In the genomic region with DNA sequence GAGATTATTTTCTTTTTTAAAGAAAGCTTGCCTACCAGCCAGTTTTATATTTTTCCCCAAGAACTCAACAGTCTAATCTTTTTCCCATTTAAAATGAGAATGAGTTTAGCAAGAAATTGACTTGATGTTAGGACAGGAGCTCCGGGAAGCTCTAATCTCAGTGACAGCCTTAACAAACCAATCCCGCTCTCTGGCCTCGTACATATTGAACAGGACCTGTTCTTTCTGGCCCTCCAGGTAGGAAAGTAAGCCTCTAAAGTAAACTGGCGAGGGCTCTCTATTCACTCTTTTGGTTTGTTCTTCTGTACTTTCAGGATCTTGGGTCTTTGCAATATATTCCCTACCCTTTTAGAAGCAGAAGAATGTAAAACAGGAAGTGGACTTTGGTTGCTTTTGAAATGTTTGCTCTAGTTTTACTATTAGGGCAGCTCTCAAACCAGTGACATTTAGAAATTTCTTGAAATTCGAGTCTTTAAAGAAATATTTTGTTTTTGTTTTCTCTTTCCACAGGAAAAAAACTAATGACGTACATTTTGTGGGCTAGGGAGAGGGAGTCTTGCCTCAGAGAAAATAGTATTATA, we compare ENCODE assay signal across 29 cellular contexts. TPM values are rescaled to one million over a fixed set of nuclear protein-coding genes. Genes with fewer than 3 reads are reported as not detected.
"Had no signal": no experiment of that assay in that cellular context is flagged by ENCODE, and none has a peak within 500 bp of the region (broad histone marks: within the 10 kb centered on the region; RNA-seq: fewer than 3 reads in every experiment).

No MANE protein-coding gene starts in this region.

- H3K4me1 ChIP-seq: parathyroid adenoma, psoas muscle, stomach, tibial nerve, upper lobe of left lung, vagina had no signal

- H3K9me3 ChIP-seq: ovary, psoas muscle, stomach, thoracic aorta, thyroid gland, tibial nerve, upper lobe of left lung, vagina had no signal

- H3K36me3 Mint-ChIP-seq: naive thymus-derived CD8-positive, alpha-beta T cell; natural killer cell treated with Interleukin-12 subunit alpha and Interleukin-12 subunit beta and Interleukin-15 and Interleukin-18, amount 100 ng/mL, for 72 hours; stimulated activated effector memory CD8-positive, alpha-beta T cell treated with anti-CD3 and anti-CD28 coated beads, Interleukin-12 subunit alpha, Interleukin-12 subunit beta, amount 100 ng/mL, for 72 hours; stimulated activated naive B cell treated with anti-CD40 and anti-IgM and Interleukin-4, amounts not matched to agents 10 μg/mL and 1 μg/mL and 100 μg/mL, for 72 hours had no signal

- H2AFZ ChIP-seq: parathyroid adenoma had no signal

- H3K4me3 ChIP-seq: ovary, psoas muscle, skin epidermis, stomach, thoracic aorta, thyroid gland, tibial nerve, upper lobe of left lung, vagina had no signal

- DNase-seq: naive thymus-derived CD8-positive, alpha-beta T cell; nephron progenitor cell; occipital lobe; ovary; posterior cingulate gyrus; psoas muscle; right cardiac atrium; stimulated activated CD4-positive, alpha-beta T cell treated with anti-CD3 and anti-CD28 coated beads, Interleukin-15, amount 100 ng/mL, for 24 hours; stimulated activated CD4-positive, alpha-beta T cell treated with anti-CD3 and anti-CD28 coated beads, Interleukin-2, amount 100 ng/mL, for 24 hours; stimulated activated CD4-positive, alpha-beta T cell treated with anti-CD3 and anti-CD28 coated beads, Interleukin-2, amount 100 ng/mL, for 48 hours; stimulated activated CD4-positive, alpha-beta T cell treated with anti-CD3 and anti-CD28 coated beads, Interleukin-4, amount 100 ng/mL, for 24 hours; stimulated activated naive B cell treated with anti-CD40 and anti-IgM and Interleukin-4, amounts not matched to agents 10 μg/mL and 1 μg/mL and 100 μg/mL, for 72 hours; stimulated activated naive CD4-positive, alpha-beta T cell treated with Interleukin-2 at 50 U/mL for 16 hours; stomach; thyroid gland; trophoblast cell; upper lobe of left lung had no signal

- H3K9ac ChIP-seq: parathyroid adenoma had no signal

- H3K27ac ChIP-seq: ovary, parathyroid adenoma, psoas muscle, skin epidermis, stomach, thoracic aorta, thyroid gland, tibial nerve, upper lobe of left lung, vagina had no signal

- H3K27me3 ChIP-seq: ovary, stomach, thyroid gland, tibial nerve, upper lobe of left lung, vagina had no signal

- H3K36me3 ChIP-seq: ovary, stomach, thoracic aorta, thyroid gland, tibial nerve, upper lobe of left lung, vagina had no signal

- H3K4me1 Mint-ChIP-seq: naive thymus-derived CD8-positive, alpha-beta T cell; nephron progenitor cell; neural crest cell; stimulated activated effector memory CD8-positive, alpha-beta T cell treated with anti-CD3 and anti-CD28 coated beads, Interleukin-12 subunit alpha, Interleukin-12 subunit beta, amount 100 ng/mL, for 72 hours; stimulated activated naive B cell treated with anti-CD40 and anti-IgM and Interleukin-4, amounts not matched to agents 10 μg/mL and 1 μg/mL and 100 μg/mL, for 72 hours had no signal

- H3K4me3 Mint-ChIP-seq: naive thymus-derived CD8-positive, alpha-beta T cell; natural killer cell treated with Interleukin-12 subunit alpha and Interleukin-12 subunit beta and Interleukin-15 and Interleukin-18, amount 100 ng/mL, for 72 hours; nephron progenitor cell; neural crest cell; stimulated activated effector memory CD8-positive, alpha-beta T cell treated with anti-CD3 and anti-CD28 coated beads, Interleukin-12 subunit alpha, Interleukin-12 subunit beta, amount 100 ng/mL, for 72 hours; stimulated activated naive B cell treated with anti-CD40 and anti-IgM and Interleukin-4, amounts not matched to agents 10 μg/mL and 1 μg/mL and 100 μg/mL, for 72 hours; stimulated activated naive CD8-positive, alpha-beta T cell treated with anti-CD3 and anti-CD28 coated beads, Interleukin-15, Interleukin-2, amounts not matched to agents 100 ng/mL and 50 ng/mL, for 24 hours had no signal

- H3K27me3 Mint-ChIP-seq: natural killer cell treated with Interleukin-12 subunit alpha and Interleukin-12 subunit beta and Interleukin-15 and Interleukin-18, amount 100 ng/mL, for 72 hours; stimulated activated naive B cell treated with anti-CD40 and anti-IgM and Interleukin-4, amounts not matched to agents 10 μg/mL and 1 μg/mL and 100 μg/mL, for 72 hours had no signal

- FAIRE-seq: urothelium cell line had no signal

- ATAC-seq: naive thymus-derived CD8-positive, alpha-beta T cell; natural killer cell treated with Interleukin-12 subunit alpha and Interleukin-12 subunit beta and Interleukin-15 and Interleukin-18, amount 100 ng/mL, for 72 hours; psoas muscle; right cardiac atrium; sciatic nerve; stimulated activated effector memory CD8-positive, alpha-beta T cell treated with anti-CD3 and anti-CD28 coated beads, Interleukin-12 subunit alpha, Interleukin-12 subunit beta, amount 100 ng/mL, for 72 hours; stimulated activated naive B cell treated with anti-CD40 and anti-IgM and Interleukin-4, amounts not matched to agents 10 μg/mL and 1 μg/mL and 100 μg/mL, for 72 hours had no signal

- H3K27ac Mint-ChIP-seq: naive thymus-derived CD8-positive, alpha-beta T cell; natural killer cell treated with Interleukin-12 subunit alpha and Interleukin-12 subunit beta and Interleukin-15 and Interleukin-18, amount 100 ng/mL, for 72 hours; nephron progenitor cell; progenitor cell of endocrine pancreas; stimulated activated effector memory CD8-positive, alpha-beta T cell treated with anti-CD3 and anti-CD28 coated beads, Interleukin-12 subunit alpha, Interleukin-12 subunit beta, amount 100 ng/mL, for 72 hours; stimulated activated naive B cell treated with anti-CD40 and anti-IgM and Interleukin-4, amounts not matched to agents 10 μg/mL and 1 μg/mL and 100 μg/mL, for 72 hours; stimulated activated naive CD8-positive, alpha-beta T cell treated with anti-CD3 and anti-CD28 coated beads, Interleukin-15, Interleukin-2, amounts not matched to agents 100 ng/mL and 50 ng/mL, for 24 hours had no signal

- H3K9me3 Mint-ChIP-seq: neural crest cell; stimulated activated naive B cell treated with anti-CD40 and anti-IgM and Interleukin-4, amounts not matched to agents 10 μg/mL and 1 μg/mL and 100 μg/mL, for 72 hours had no signal

- H3K79me2 ChIP-seq: parathyroid adenoma had no signal

RNA-seq across cellular contexts. Expression of a gene that starts 17.9 kb away (rescaled TPM):
- total RNA-seq: naive thymus-derived CD8-positive, alpha-beta T cell; natural killer cell treated with Interleukin-12 subunit alpha and Interleukin-12 subunit beta and Interleukin-15 and Interleukin-18, amount 100 ng/mL, for 72 hours had no signal
- polyA plus RNA-seq: naive thymus-derived CD8-positive, alpha-beta T cell had no signal
